19 cellular contexts compared by ENCODE assay signal in genomic region chr3:45496550-45496949, GRCh38.
A peak's percentile ranks its signal among the peaks of the same experiment; 100 is the strongest.
DNase-seq lines count a peak whose midpoint lies in the region; ATAC-seq, FAIRE-seq and TF ChIP-seq lines count a peak whose summit lies in the region.
"Had no signal": no experiment of that assay in that cellular context is flagged by ENCODE, and none has a peak within 500 bp of the region (broad histone marks: within the 10 kb centered on the region; RNA-seq: fewer than 3 reads in every experiment).

No MANE protein-coding gene starts in this region.

- H3K9me3 ChIP-seq in right atrium auricular region = no peaks in the 10 kb centered on the region
- H3K9me3 ChIP-seq in GM12878 (replicated peaks; ENCODE audit: control insufficient read depth, insufficient read depth, low read length) = no peaks in the 10 kb centered on the region
- H3K9me3 ChIP-seq in kidney (ENCODE audit: control insufficient read depth in 1 of 2, low read length in 2 of 2) = no peaks in the 10 kb centered on the region
- H3K9me3 ChIP-seq in upper lobe of right lung = no peaks in the 10 kb centered on the region
- H3K9me3 ChIP-seq: uterus had no signal

- in situ Hi-C loops in GM12878 (cut with MboI) = no loop called here

- no peak overlapping the region for H2AFZ ChIP-seq in GM12878 (ENCODE audit: control insufficient read depth, low read depth, low read length)

- POLR2A ChIA-PET in GM12878 (lab: Charles Lee) = no interaction called here

- H3K27ac ChIP-seq in right atrium auricular region (no peak overlapping the region), GM12878 (ENCODE audit: control insufficient read depth, insufficient read depth) (no peak overlapping the region), kidney (ENCODE audit: low read depth in 2 of 2, low read length in 2 of 2) (no peak overlapping the region), upper lobe of right lung (no peak overlapping the region)
- H3K27ac ChIP-seq: uterus had no signal

- H3K4me3 Mint-ChIP-seq in stimulated activated naive B cell treated with anti-CD40 and anti-IgM and Interleukin-4, amounts not matched to agents 10 μg/mL and 1 μg/mL and 100 μg/mL, for 72 hours = no peak overlapping the region
- H3K4me3 Mint-ChIP-seq in endothelial cell (ENCODE audit: unreplicated experiment) = no peak overlapping the region
- H3K4me3 Mint-ChIP-seq: activated naive CD8-positive, alpha-beta T cell treated with anti-CD3 and anti-CD28 coated beads for 36 hours had no signal

- H3K9me3 Mint-ChIP-seq in stimulated activated naive B cell treated with anti-CD40 and anti-IgM and Interleukin-4, amounts not matched to agents 10 μg/mL and 1 μg/mL and 100 μg/mL, for 72 hours = no peaks in the 10 kb centered on the region
- H3K9me3 Mint-ChIP-seq in endothelial cell (ENCODE audit: unreplicated experiment) = no peaks in the 10 kb centered on the region
- H3K9me3 Mint-ChIP-seq: activated naive CD8-positive, alpha-beta T cell treated with anti-CD3 and anti-CD28 coated beads for 36 hours had no signal

- no peak for TF ChIP-seq CTCF in right atrium auricular region (IDR thresholded peaks at IDR 0.05)
- no peak for TF ChIP-seq CTCF in GM12878 (IDR thresholded peaks at IDR 0.05 in 2 of 3, conservative IDR thresholded peaks at IDR 0.05 in 1 of 3; ENCODE audit: control insufficient read depth in 2 of 3, extremely low read depth in 1 of 3, insufficient read depth in 1 of 3, low read depth in 3 of 3, low read length in 3 of 3)
- TF ChIP-seq CTCF in kidney (IDR thresholded peaks at IDR 0.05; ENCODE audit: borderline replicate concordance, extremely low read depth, insufficient read depth) = no peak
- TF ChIP-seq CTCF in upper lobe of right lung (IDR thresholded peaks at IDR 0.05) = no peak
- no peak for TF ChIP-seq CTCF in endothelial cell (IDR thresholded peaks at IDR 0.05; ENCODE audit: unreplicated experiment)

- RAD21 ChIA-PET in GM12878 (lab: Charles Lee; ENCODE audit: unreplicated experiment) = interaction anchor here (1.0 kb wide), 1 partner anchor 164 kb away, joined by 3 read pairs; no protein-coding TSS in a partner anchor

- no peak overlapping the region for H3K4me3 ChIP-seq in right atrium auricular region
- H3K4me3 ChIP-seq in GM12878 = no peak overlapping the region
- no peak overlapping the region for H3K4me3 ChIP-seq in kidney (ENCODE audit: low read length in 2 of 2)
- H3K4me3 ChIP-seq in upper lobe of right lung = no peak overlapping the region
- H3K4me3 ChIP-seq: uterus had no signal

- peaks cover 24% of the 10 kb centered on the region for H3K36me3 ChIP-seq in right atrium auricular region
- peaks cover 9 to 13% of the 10 kb centered on the region in 2 experiments for H3K36me3 ChIP-seq in GM12878 (ENCODE audit: control insufficient read depth in 2 of 2, insufficient read depth in 2 of 2, low read length in 1 of 2)
- H3K36me3 ChIP-seq in kidney (ENCODE audit: control insufficient read depth in 1 of 2, insufficient read depth in 2 of 2, low read length in 2 of 2) = peaks cover 10 to 19% of the 10 kb centered on the region in 2 donors
- peaks cover 24% of the 10 kb centered on the region for H3K36me3 ChIP-seq in upper lobe of right lung
- H3K36me3 ChIP-seq: uterus had no signal

- FAIRE-seq in GM12878 (lab: Jason Lieb, UNC) = no peak
- no peak for FAIRE-seq in kidney (lab: Jason Lieb, UNC)
- FAIRE-seq: endometrium, GM18507, small intestine had no signal

- no peak for TF ChIP-seq RAD21 in GM12878 (IDR thresholded peaks at IDR 0.05; ENCODE audit: insufficient read depth, low read depth, low read length)

- H3K27me3 Mint-ChIP-seq in stimulated activated naive B cell treated with anti-CD40 and anti-IgM and Interleukin-4, amounts not matched to agents 10 μg/mL and 1 μg/mL and 100 μg/mL, for 72 hours = no peaks in the 10 kb centered on the region
- peaks cover 3% of the 10 kb centered on the region for H3K27me3 Mint-ChIP-seq in endothelial cell (ENCODE audit: unreplicated experiment)
- H3K27me3 Mint-ChIP-seq: activated naive CD8-positive, alpha-beta T cell treated with anti-CD3 and anti-CD28 coated beads for 36 hours had no signal

- H3K4me2 ChIP-seq in GM12878 (ENCODE audit: control insufficient read depth, insufficient read depth) = no peak overlapping the region

- CTCF ChIA-PET in GM12878 (lab: Yijun Ruan, JAX) = interaction anchor here (0.6 to 1.5 kb wide), 3 partner anchors 9 to 458 kb away, joined by 3 read pairs; no protein-coding TSS in a partner anchor

- H3K79me2 ChIP-seq in GM12878 (ENCODE audit: control insufficient read depth, insufficient read depth, low read length) = no peaks in the 10 kb centered on the region

- no peaks in the 10 kb centered on the region for H4K20me1 ChIP-seq in GM12878 (ENCODE audit: control insufficient read depth, insufficient read depth)

- H3K4me1 Mint-ChIP-seq in stimulated activated naive B cell treated with anti-CD40 and anti-IgM and Interleukin-4, amounts not matched to agents 10 μg/mL and 1 μg/mL and 100 μg/mL, for 72 hours = no peaks in the 10 kb centered on the region
- H3K4me1 Mint-ChIP-seq in endothelial cell (ENCODE audit: unreplicated experiment) = peaks cover 10% of the 10 kb centered on the region

- H3K9ac ChIP-seq in GM12878 (ENCODE audit: control insufficient read depth, insufficient read depth, low read length) (no peak overlapping the region), kidney (ENCODE audit: low read length in 2 of 2) (no peak overlapping the region)

- H3K27ac Mint-ChIP-seq in stimulated activated naive B cell treated with anti-CD40 and anti-IgM and Interleukin-4, amounts not matched to agents 10 μg/mL and 1 μg/mL and 100 μg/mL, for 72 hours = no peak overlapping the region
- no peak overlapping the region for H3K27ac Mint-ChIP-seq in endothelial cell (ENCODE audit: unreplicated experiment)
- H3K27ac Mint-ChIP-seq: activated naive CD8-positive, alpha-beta T cell treated with anti-CD3 and anti-CD28 coated beads for 36 hours had no signal

- WGBS in GM12878 (ENCODE audit: insufficient coverage, insufficient replicate concordance, low lambda C conversion rate, missing lambda C conversion rate) = 40% methylated on average over 3 of the region's 3 CpGs

- peaks cover 29 to 31% of the 10 kb centered on the region in 2 donors for H3K36me3 Mint-ChIP-seq in stimulated activated naive B cell treated with anti-CD40 and anti-IgM and Interleukin-4, amounts not matched to agents 10 μg/mL and 1 μg/mL and 100 μg/mL, for 72 hours
- H3K36me3 Mint-ChIP-seq in endothelial cell (ENCODE audit: low read depth, unreplicated experiment) = peaks cover 3% of the 10 kb centered on the region

- no peak for TF ChIP-seq EP300 in GM12878 (IDR thresholded peaks at IDR 0.05; ENCODE audit: borderline replicate concordance in 1 of 2, control insufficient read depth in 1 of 2, low read depth in 2 of 2, low read length in 2 of 2)

- DNase-seq in Right ventricle myocardium inferior (ENCODE audit: missing footprints) (no peak), right atrium auricular region (ENCODE audit: low spot score) (no peak), GM12878 (ENCODE audit: low read depth, low spot score) (no peak), kidney (peak; percentile 70), upper lobe of right lung (no peak), endothelial cell (ENCODE audit: low spot score) (no peak), posterior vena cava (ENCODE audit: low spot score) (no peak)
- DNase-seq in stimulated activated naive B cell treated with anti-CD40 and anti-IgM and Interleukin-4, amounts not matched to agents 10 μg/mL and 1 μg/mL and 100 μg/mL, for 72 hours = no peak
- DNase-seq: activated CD4-positive, alpha-beta T cell treated with anti-CD3 and anti-CD28 coated beads for 48 hours; activated naive CD8-positive, alpha-beta T cell treated with anti-CD3 and anti-CD28 coated beads for 36 hours; DMS153; nucleus accumbens; SHP77; small intestine; stimulated activated naive CD4-positive, alpha-beta T cell; T-helper 9 cell had no signal

- BruUV-seq in GM12878 (replicated peaks; lab: Mats Ljungman, UMichigan) = TSS peak; percentile 34

- SMC1A ChIA-PET in GM12878 (lab: Charles Lee; ENCODE audit: uncharacterized antibody, unreplicated experiment) = interaction anchor here (1.0 to 3.8 kb wide), 3 partner anchors 11 to 456 kb away, joined by 3 to 15 read pairs (median 3); no protein-coding TSS in a partner anchor

- intact Hi-C loops in Right ventricle myocardium inferior (cut with DNase I) (loop anchor here (5.0 kb wide), 2 partner anchors 269 to 459 kb away; partner anchors contain the start of gene TMEM158), GM12878 (cut with micrococcal nuclease; ENCODE audit: unreplicated experiment) (no loop called here), kidney (cut with DNase I) (loop anchor here (10.0 kb wide), 1 partner anchor 272 kb away; the partner anchor contains the start of gene TMEM158), upper lobe of right lung (cut with DNase I) (loop anchor here (10.0 kb wide), 2 partner anchors 272 to 462 kb away; partner anchors contain the start of gene TMEM158), posterior vena cava (cut with DNase I) (loop anchor here (5.0 kb wide), 2 partner anchors 454 to 459 kb away; no protein-coding TSS in a partner anchor)

- peak; percentile 83 for ATAC-seq in Right ventricle myocardium inferior
- no peak for ATAC-seq in GM12878
- peak; percentile 32 for ATAC-seq in upper lobe of right lung
- ATAC-seq in stimulated activated naive B cell treated with anti-CD40 and anti-IgM and Interleukin-4, amounts not matched to agents 10 μg/mL and 1 μg/mL and 100 μg/mL, for 72 hours (replicated peaks) = no peak

- no peak for TF ChIP-seq POLR2A in GM12878 (IDR thresholded peaks at IDR 0.05; ENCODE audit: low read depth, low read length)

- H3K27me3 ChIP-seq in right atrium auricular region (no peaks in the 10 kb centered on the region), GM12878 (replicated peaks in 1 of 2; ENCODE audit: control insufficient read depth in 2 of 2, insufficient read depth in 2 of 2, low read length in 1 of 2) (no peaks in the 10 kb centered on the region), upper lobe of right lung (no peaks in the 10 kb centered on the region)
- H3K27me3 ChIP-seq: uterus had no signal

- no peaks in the 10 kb centered on the region for H3K4me1 ChIP-seq in right atrium auricular region
- H3K4me1 ChIP-seq in GM12878 (ENCODE audit: control insufficient read depth, insufficient read depth, low read length) = no peaks in the 10 kb centered on the region
- H3K4me1 ChIP-seq in kidney (ENCODE audit: control insufficient read depth in 1 of 2, insufficient read depth in 1 of 2, low read depth in 1 of 2, low read length in 2 of 2) = peaks cover 4 to 6% of the 10 kb centered on the region in 2 donors
- H3K4me1 ChIP-seq in upper lobe of right lung = no peaks in the 10 kb centered on the region

TF ChIP-seq in GM12878, 131 proteins besides CTCF, POLR2A, EP300 and RAD21 (continues in another document):
- TF ChIP-seq FOXM1 (IDR thresholded peaks at IDR 0.05; ENCODE audit: low read depth, low read length) (no peak), MXI1 (IDR thresholded peaks at IDR 0.05; ENCODE audit: low read depth, low read length) (no peak), BRCA1 (IDR thresholded peaks at IDR 0.05; ENCODE audit: low read depth, low read length) (no peak), NRF1 (conservative IDR thresholded peaks at IDR 0.05; ENCODE audit: low read depth, low read length) (no peak), RUNX3 (IDR thresholded peaks at IDR 0.05; ENCODE audit: low read length) (no peak), CBFB (IDR thresholded peaks at IDR 0.05; ENCODE audit: low read depth) (no peak), MEF2B (IDR thresholded peaks at IDR 0.05; ENCODE audit: partially characterized antibody, poor library complexity, severe bottlenecking) (no peak)

Comparison
In these comparisons a context has a peak if more than half of its experiments do, and no peak if none do; other contexts are left out.
1. ATAC-seq: peak in Right ventricle myocardium inferior (single experiment) and upper lobe of right lung (single experiment); none in GM12878 (single experiment) and stimulated activated naive B cell treated with anti-CD40 and anti-IgM and Interleukin-4, amounts not matched to agents 10 μg/mL and 1 μg/mL and 100 μg/mL, for 72 hours (0 of 2).